In genomic region chr4:6647582-6648230, GRCh38 we compare ENCODE assay signal across 18 cellular contexts. TPM values are rescaled to one million over a fixed set of nuclear protein-coding genes. Genes with fewer than 3 reads are reported as not detected.
"Had no signal": no experiment of that assay in that cellular context is flagged by ENCODE, and none has a peak within 500 bp of the region (broad histone marks: within the 10 kb centered on the region; RNA-seq: fewer than 3 reads in every experiment).

No MANE protein-coding gene starts in this region.

- H3K27ac Mint-ChIP-seq: activated B cell treated with CpG ODN at 0.5 μM for 24 hours; activated CD4-positive, alpha-beta memory T cell treated with anti-CD3 and anti-CD28 coated beads, Interleukin-2, amount 10 ng/mL, durations not matched to agents 7 days and 5 days; activated CD8-positive, alpha-beta memory T cell treated with anti-CD3 and anti-CD28 coated beads, Interleukin-2, amount 10 ng/mL, durations not matched to agents 7 days and 5 days; mesothelial cell of epicardium; nephron had no signal

- H3K9me3 Mint-ChIP-seq: activated B cell treated with CpG ODN at 0.5 μM for 24 hours; activated CD4-positive, alpha-beta memory T cell treated with anti-CD3 and anti-CD28 coated beads, Interleukin-2, amount 10 ng/mL, durations not matched to agents 7 days and 5 days; activated naive CD4-positive, alpha-beta T cell treated with anti-CD3 and anti-CD28 coated beads, Interleukin-2, amount 50 U/mL, for 72 hours; mesothelial cell of epicardium; nephron; stimulated activated naive B cell treated with anti-CD40 and anti-IgM and Interleukin-4, amounts not matched to agents 10 μg/mL and 1 μg/mL and 100 μg/mL, for 72 hours had no signal

- H3K27me3 Mint-ChIP-seq: activated B cell treated with CpG ODN at 0.5 μM for 24 hours; activated CD4-positive, alpha-beta memory T cell treated with anti-CD3 and anti-CD28 coated beads, Interleukin-2, amount 10 ng/mL, durations not matched to agents 7 days and 5 days; activated CD8-positive, alpha-beta memory T cell treated with anti-CD3 and anti-CD28 coated beads, Interleukin-2, amount 10 ng/mL, durations not matched to agents 7 days and 5 days; stimulated activated naive B cell treated with anti-CD40 and anti-IgM and Interleukin-4, amounts not matched to agents 10 μg/mL and 1 μg/mL and 100 μg/mL, for 72 hours had no signal

- DNase-seq: activated B cell treated with CpG ODN at 0.5 μM for 24 hours; activated CD4-positive, alpha-beta memory T cell treated with anti-CD3 and anti-CD28 coated beads, Interleukin-2, amount 10 ng/mL, durations not matched to agents 7 days and 5 days; activated CD4-positive, alpha-beta T cell treated with anti-CD3 and anti-CD28 coated beads for 48 hours; activated CD8-positive, alpha-beta memory T cell treated with anti-CD3 and anti-CD28 coated beads, Interleukin-2, amount 10 ng/mL, durations not matched to agents 7 days and 5 days; dermis blood vessel endothelial cell; effector memory CD4-positive, alpha-beta T cell; esophagus squamous epithelium; lower lobe of right lung; nucleus accumbens; posterior cingulate gyrus; spleen; stimulated activated CD4-positive, alpha-beta T cell treated with anti-CD3 and anti-CD28 coated beads, Interleukin-4, amount 100 ng/mL, for 4 hours; stimulated activated naive B cell treated with anti-CD40 and anti-IgM and Interleukin-4, amounts not matched to agents 10 μg/mL and 1 μg/mL and 100 μg/mL, for 72 hours; thyroid gland had no signal

- H3K9me3 ChIP-seq: esophagus squamous epithelium, lower lobe of right lung, spleen, thyroid gland had no signal

- ATAC-seq: activated CD8-positive, alpha-beta memory T cell treated with anti-CD3 and anti-CD28 coated beads, Interleukin-2, amount 10 ng/mL, durations not matched to agents 7 days and 5 days; activated naive CD4-positive, alpha-beta T cell treated with anti-CD3 and anti-CD28 coated beads, Interleukin-2, amount 50 U/mL, for 72 hours; lower lobe of right lung; stimulated activated naive B cell treated with anti-CD40 and anti-IgM and Interleukin-4, amounts not matched to agents 10 μg/mL and 1 μg/mL and 100 μg/mL, for 72 hours had no signal

- H3K27me3 ChIP-seq: esophagus squamous epithelium, spleen, thyroid gland had no signal

- H3K27ac ChIP-seq: esophagus squamous epithelium, lower lobe of right lung, spleen, thyroid gland had no signal

- H3K4me3 ChIP-seq: esophagus squamous epithelium, lower lobe of right lung, spleen, thyroid gland had no signal

- H3K4me3 Mint-ChIP-seq: activated B cell treated with CpG ODN at 0.5 μM for 24 hours; activated CD4-positive, alpha-beta memory T cell treated with anti-CD3 and anti-CD28 coated beads, Interleukin-2, amount 10 ng/mL, durations not matched to agents 7 days and 5 days; activated CD8-positive, alpha-beta memory T cell treated with anti-CD3 and anti-CD28 coated beads, Interleukin-2, amount 10 ng/mL, durations not matched to agents 7 days and 5 days; mesothelial cell of epicardium; nephron; stimulated activated naive B cell treated with anti-CD40 and anti-IgM and Interleukin-4, amounts not matched to agents 10 μg/mL and 1 μg/mL and 100 μg/mL, for 72 hours had no signal

RNA-seq across cellular contexts. Expression of gene S100P, which starts 46.0 kb away (rescaled TPM):
- total RNA-seq: activated B cell treated with CpG ODN at 0.5 μM for 24 hours, dermis blood vessel endothelial cell, renal cortical epithelial cell had no signal
